ENCODE assay signal across 2 cellular contexts in the genomic region with DNA sequence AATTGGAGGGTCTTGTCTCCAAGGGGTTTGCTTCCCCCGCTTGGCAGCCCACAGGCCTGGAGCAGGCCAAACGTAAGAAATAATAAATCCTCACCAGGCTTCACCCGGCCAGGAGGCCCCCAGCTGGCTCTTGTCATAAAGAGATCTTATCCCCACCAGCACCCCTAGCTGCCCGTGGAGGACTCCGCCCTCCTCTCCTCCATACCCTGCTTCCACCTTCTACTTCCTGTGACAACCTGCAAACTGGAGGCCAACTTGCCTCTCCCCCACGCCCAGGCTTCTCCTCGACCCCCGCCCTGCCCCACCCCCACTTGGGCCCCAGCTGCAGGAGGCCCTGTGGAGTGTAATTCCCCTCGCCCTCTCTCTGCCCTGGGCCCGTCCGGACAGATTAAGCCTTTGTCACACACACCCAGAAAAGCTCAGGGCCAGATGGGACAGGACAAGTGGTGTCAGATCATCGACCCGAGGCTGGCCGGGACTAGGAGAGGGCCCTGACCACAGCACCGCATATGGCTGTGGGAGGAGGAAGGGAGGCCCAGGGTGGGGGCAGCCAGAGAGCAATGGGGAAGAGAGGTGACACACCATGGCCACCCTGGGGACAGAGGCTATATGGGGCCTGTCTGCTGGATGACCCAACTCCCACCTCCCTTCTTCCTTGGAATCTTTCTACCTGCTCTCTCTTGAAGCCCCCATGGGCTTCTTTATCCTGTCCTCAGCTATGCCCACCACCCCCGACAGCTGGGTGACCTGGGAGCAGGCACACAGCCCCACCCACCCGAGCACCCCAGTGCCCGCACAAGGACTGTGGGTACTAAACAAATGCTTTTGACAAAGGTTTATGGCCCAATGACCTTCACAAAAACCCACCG.
A peak's percentile ranks its signal among the peaks of the same experiment; 100 is the strongest.
TF ChIP-seq lines count a peak whose summit lies in the region.

No MANE protein-coding gene starts in this region.

TF ChIP-seq in SK-N-SH, 30 proteins besides CTCF, POLR2A, EP300 and RAD21 (continued from another document):
- no peak for TF ChIP-seq FOXM1 (IDR thresholded peaks at IDR 0.05; ENCODE audit: low read depth)
- no peak for TF ChIP-seq ELF1 (IDR thresholded peaks at IDR 0.05)
- no peak for TF ChIP-seq TEAD4 (IDR thresholded peaks at IDR 0.05; ENCODE audit: borderline replicate concordance, insufficient read depth)
- no peak for TF ChIP-seq MEF2A (IDR thresholded peaks at IDR 0.05; ENCODE audit: borderline replicate concordance, low read depth)
- no peak; the same call in 1 of the 2 replicates for TF ChIP-seq SMC3 (IDR thresholded peaks at IDR 0.05; ENCODE audit: low read depth, low read length)
- no peak for TF ChIP-seq JUND (IDR thresholded peaks at IDR 0.05)
- TF ChIP-seq RFX5 (IDR thresholded peaks at IDR 0.05; ENCODE audit: low read length): no peak
- peak; percentile 32 for TF ChIP-seq CHD2 (IDR thresholded peaks at IDR 0.05; ENCODE audit: low read length, partially characterized antibody)
- TF ChIP-seq GATA2 (CRISPR knock-in tag; IDR thresholded peaks at IDR 0.05): peak; percentile 83
- no peak for TF ChIP-seq GABPA (IDR thresholded peaks at IDR 0.05; ENCODE audit: low read depth)
- TF ChIP-seq, protein P1, sequence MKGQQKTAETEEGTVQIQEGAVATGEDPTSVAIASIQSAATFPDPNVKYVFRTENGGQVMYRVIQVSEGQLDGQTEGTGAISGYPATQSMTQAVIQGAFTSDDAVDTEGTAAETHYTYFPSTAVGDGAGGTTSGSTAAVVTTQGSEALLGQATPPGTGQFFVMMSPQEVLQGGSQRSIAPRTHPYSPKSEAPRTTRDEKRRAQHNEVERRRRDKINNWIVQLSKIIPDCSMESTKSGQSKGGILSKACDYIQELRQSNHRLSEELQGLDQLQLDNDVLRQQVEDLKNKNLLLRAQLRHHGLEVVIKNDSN (IDR thresholded peaks at IDR 0.05; ENCODE audit: borderline replicate concordance, low read depth): no peak
- TF ChIP-seq NFIC (IDR thresholded peaks at IDR 0.05; ENCODE audit: borderline replicate concordance): no peak
- TF ChIP-seq FOXJ3 (CRISPR knock-in tag; IDR thresholded peaks at IDR 0.05): no peak
- TF ChIP-seq, protein P2, sequence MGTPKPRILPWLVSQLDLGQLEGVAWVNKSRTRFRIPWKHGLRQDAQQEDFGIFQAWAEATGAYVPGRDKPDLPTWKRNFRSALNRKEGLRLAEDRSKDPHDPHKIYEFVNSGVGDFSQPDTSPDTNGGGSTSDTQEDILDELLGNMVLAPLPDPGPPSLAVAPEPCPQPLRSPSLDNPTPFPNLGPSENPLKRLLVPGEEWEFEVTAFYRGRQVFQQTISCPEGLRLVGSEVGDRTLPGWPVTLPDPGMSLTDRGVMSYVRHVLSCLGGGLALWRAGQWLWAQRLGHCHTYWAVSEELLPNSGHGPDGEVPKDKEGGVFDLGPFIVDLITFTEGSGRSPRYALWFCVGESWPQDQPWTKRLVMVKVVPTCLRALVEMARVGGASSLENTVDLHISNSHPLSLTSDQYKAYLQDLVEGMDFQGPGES (IDR thresholded peaks at IDR 0.05; ENCODE audit: low read depth, low read length): no peak
- TF ChIP-seq, protein P3, sequence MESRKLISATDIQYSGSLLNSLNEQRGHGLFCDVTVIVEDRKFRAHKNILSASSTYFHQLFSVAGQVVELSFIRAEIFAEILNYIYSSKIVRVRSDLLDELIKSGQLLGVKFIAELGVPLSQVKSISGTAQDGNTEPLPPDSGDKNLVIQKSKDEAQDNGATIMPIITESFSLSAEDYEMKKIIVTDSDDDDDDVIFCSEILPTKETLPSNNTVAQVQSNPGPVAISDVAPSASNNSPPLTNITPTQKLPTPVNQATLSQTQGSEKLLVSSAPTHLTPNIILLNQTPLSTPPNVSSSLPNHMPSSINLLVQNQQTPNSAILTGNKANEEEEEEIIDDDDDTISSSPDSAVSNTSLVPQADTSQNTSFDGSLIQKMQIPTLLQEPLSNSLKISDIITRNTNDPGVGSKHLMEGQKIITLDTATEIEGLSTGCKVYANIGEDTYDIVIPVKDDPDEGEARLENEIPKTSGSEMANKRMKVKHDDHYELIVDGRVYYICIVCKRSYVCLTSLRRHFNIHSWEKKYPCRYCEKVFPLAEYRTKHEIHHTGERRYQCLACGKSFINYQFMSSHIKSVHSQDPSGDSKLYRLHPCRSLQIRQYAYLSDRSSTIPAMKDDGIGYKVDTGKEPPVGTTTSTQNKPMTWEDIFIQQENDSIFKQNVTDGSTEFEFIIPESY (IDR thresholded peaks at IDR 0.05; ENCODE audit: borderline replicate concordance, low read depth): no peak
- no peak for TF ChIP-seq FOSL2 (IDR thresholded peaks at IDR 0.05; ENCODE audit: borderline replicate concordance, low read depth)
- no peak for TF ChIP-seq POLR2AphosphoS5 (IDR thresholded peaks at IDR 0.05; ENCODE audit: low read depth, low read length)
- TF ChIP-seq SIN3A (IDR thresholded peaks at IDR 0.05; ENCODE audit: borderline replicate concordance, low read depth, low read length): no peak

TF ChIP-seq in SK-N-SH treated with all-trans-retinoic acid at 6 μM for 48 hours, 23 proteins besides CTCF, POLR2A, EP300 and RAD21 (continued from another document):
- TF ChIP-seq, protein P4, sequence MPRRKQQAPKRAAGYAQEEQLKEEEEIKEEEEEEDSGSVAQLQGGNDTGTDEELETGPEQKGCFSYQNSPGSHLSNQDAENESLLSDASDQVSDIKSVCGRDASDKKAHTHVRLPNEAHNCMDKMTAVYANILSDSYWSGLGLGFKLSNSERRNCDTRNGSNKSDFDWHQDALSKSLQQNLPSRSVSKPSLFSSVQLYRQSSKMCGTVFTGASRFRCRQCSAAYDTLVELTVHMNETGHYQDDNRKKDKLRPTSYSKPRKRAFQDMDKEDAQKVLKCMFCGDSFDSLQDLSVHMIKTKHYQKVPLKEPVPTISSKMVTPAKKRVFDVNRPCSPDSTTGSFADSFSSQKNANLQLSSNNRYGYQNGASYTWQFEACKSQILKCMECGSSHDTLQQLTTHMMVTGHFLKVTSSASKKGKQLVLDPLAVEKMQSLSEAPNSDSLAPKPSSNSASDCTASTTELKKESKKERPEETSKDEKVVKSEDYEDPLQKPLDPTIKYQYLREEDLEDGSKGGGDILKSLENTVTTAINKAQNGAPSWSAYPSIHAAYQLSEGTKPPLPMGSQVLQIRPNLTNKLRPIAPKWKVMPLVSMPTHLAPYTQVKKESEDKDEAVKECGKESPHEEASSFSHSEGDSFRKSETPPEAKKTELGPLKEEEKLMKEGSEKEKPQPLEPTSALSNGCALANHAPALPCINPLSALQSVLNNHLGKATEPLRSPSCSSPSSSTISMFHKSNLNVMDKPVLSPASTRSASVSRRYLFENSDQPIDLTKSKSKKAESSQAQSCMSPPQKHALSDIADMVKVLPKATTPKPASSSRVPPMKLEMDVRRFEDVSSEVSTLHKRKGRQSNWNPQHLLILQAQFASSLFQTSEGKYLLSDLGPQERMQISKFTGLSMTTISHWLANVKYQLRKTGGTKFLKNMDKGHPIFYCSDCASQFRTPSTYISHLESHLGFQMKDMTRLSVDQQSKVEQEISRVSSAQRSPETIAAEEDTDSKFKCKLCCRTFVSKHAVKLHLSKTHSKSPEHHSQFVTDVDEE (CRISPR knock-in tag; IDR thresholded peaks at IDR 0.05): no peak
- TF ChIP-seq ZFP3 (CRISPR knock-in tag; IDR thresholded peaks at IDR 0.05) (no peak), CREB5 (CRISPR knock-in tag; IDR thresholded peaks at IDR 0.05; ENCODE audit: low read depth) (no peak)
TF ChIP-seq in SK-N-SH treated with all-trans-retinoic acid at 6 μM for 48 hours: peak in this region for 0.
